16 cellular contexts compared by ENCODE assay signal in the genomic region with DNA sequence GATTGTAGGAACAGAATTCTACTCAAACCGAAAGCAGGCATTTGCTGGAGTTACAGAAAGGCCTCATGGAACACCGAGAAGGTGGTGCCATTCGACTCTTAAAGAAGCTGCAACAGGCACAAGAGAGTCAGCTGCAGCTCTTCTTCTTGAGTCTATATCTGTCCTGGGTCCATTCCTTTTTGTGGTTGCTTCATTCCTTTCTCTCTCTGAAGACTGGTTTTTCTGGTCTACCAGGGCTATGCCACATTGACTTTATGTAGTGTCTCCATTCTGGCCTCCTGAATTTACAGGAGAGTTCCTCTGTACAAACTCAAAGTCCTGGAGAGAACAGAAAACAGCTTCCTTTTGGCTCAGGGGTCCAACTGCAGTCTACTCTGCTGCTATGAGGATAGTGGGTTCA.
"Had no signal": no experiment of that assay in that cellular context is flagged by ENCODE, and none has a peak within 500 bp of the region (broad histone marks: within the 10 kb centered on the region; RNA-seq: fewer than 3 reads in every experiment).

No MANE protein-coding gene starts in this region.

- H3K9me3 ChIP-seq: ascending aorta, breast epithelium, right atrium auricular region, upper lobe of right lung had no signal

- H3K9me3 Mint-ChIP-seq: effector memory CD8-positive, alpha-beta T cell; nephron; T-helper 2 cell treated with Interferon-gamma antibody and Interleukin-4, amounts not matched to agents 5 μg/mL and 100 μg/mL, for 36 hours had no signal

- H3K27me3 ChIP-seq: ascending aorta, breast epithelium, right atrium auricular region, upper lobe of right lung had no signal

- H3K27ac Mint-ChIP-seq: activated naive CD8-positive, alpha-beta T cell treated with anti-CD3 and anti-CD28 coated beads, Interleukin-2, amount 50 U/mL, for 24 hours; effector memory CD8-positive, alpha-beta T cell; nephron; progenitor cell of endocrine pancreas; T-helper 2 cell treated with Interferon-gamma antibody and Interleukin-4, amounts not matched to agents 5 μg/mL and 100 μg/mL, for 36 hours had no signal

- H3K27me3 Mint-ChIP-seq: activated naive CD8-positive, alpha-beta T cell treated with anti-CD3 and anti-CD28 coated beads, Interleukin-2, amount 50 U/mL, for 24 hours; effector memory CD8-positive, alpha-beta T cell; progenitor cell of endocrine pancreas had no signal

- DNase-seq: activated naive CD4-positive, alpha-beta T cell; activated naive CD8-positive, alpha-beta T cell treated with anti-CD3 and anti-CD28 coated beads, Interleukin-2, amount 50 U/mL, for 24 hours; activated T-cell treated with anti-CD3 and anti-CD28 coated beads for 4 hours; dermis blood vessel endothelial cell; effector memory CD8-positive, alpha-beta T cell; left ventricle myocardium superior; mesenchymal stem cell; stimulated activated CD4-positive, alpha-beta T cell treated with anti-CD3 and anti-CD28 coated beads, Interleukin-4, amount 100 ng/mL, for 24 hours; stimulated activated naive CD4-positive, alpha-beta T cell treated with Interleukin-2 at 50 U/mL for 16 hours; upper lobe of right lung had no signal

- H3K36me3 ChIP-seq: ascending aorta, breast epithelium, right atrium auricular region, upper lobe of right lung had no signal

- H3K27ac ChIP-seq: ascending aorta, breast epithelium, right atrium auricular region, upper lobe of right lung had no signal

- H3K4me3 ChIP-seq: ascending aorta, breast epithelium, right atrium auricular region, upper lobe of right lung had no signal

- H3K4me1 ChIP-seq: ascending aorta, breast epithelium, right atrium auricular region, upper lobe of right lung had no signal

- H3K4me1 Mint-ChIP-seq: activated naive CD8-positive, alpha-beta T cell treated with anti-CD3 and anti-CD28 coated beads, Interleukin-2, amount 50 U/mL, for 24 hours; nephron had no signal

- H3K4me3 Mint-ChIP-seq: activated naive CD8-positive, alpha-beta T cell treated with anti-CD3 and anti-CD28 coated beads, Interleukin-2, amount 50 U/mL, for 24 hours; effector memory CD8-positive, alpha-beta T cell; nephron; T-helper 2 cell treated with Interferon-gamma antibody and Interleukin-4, amounts not matched to agents 5 μg/mL and 100 μg/mL, for 36 hours had no signal
